In the genomic region with DNA sequence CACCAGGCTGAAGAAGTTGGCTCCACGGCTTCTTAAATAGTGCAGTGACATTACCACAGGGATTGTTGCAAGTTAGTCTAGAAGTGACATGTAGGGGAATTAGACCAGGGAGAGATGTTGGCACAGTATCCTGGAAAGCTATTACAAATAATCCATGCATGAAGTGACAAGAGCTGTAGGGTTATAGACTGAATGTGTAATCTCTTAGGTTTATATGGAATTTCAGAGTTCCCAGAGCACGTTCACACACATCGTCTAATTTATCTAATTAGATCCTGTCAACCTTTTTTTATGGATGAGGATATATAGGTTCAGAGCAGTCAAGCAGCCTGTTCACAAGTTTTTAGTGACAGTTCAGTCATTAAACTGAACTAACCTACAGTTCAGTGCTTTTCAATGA, we compare ENCODE assay signal across 1 cellular context.
TF ChIP-seq lines count a peak whose summit lies in the region.

No MANE protein-coding gene starts in this region.

TF ChIP-seq in IMR-90, 13 proteins besides CTCF, POLR2A, EP300 and RAD21:
- TF ChIP-seq MAFK (IDR thresholded peaks at IDR 0.05; ENCODE audit: low read depth, low read length) (no peak), RFX5 (IDR thresholded peaks at IDR 0.05; ENCODE audit: low read depth, low read length) (no peak), NFE2L2 (IDR thresholded peaks at IDR 0.05; ENCODE audit: low read depth, low read length) (no peak), CHD1 (IDR thresholded peaks at IDR 0.05; ENCODE audit: low read depth, low read length) (no peak), CEBPB (IDR thresholded peaks at IDR 0.05; ENCODE audit: low read depth, low read length) (no peak), MAZ (IDR thresholded peaks at IDR 0.05; ENCODE audit: borderline replicate concordance, low read depth, low read length) (no peak), ELK1 (IDR thresholded peaks at IDR 0.05; ENCODE audit: borderline replicate concordance, low read depth, low read length) (no peak), FOS (IDR thresholded peaks at IDR 0.05; ENCODE audit: low read depth, low read length) (no peak), BHLHE40 (IDR thresholded peaks at IDR 0.05; ENCODE audit: low read depth, low read length) (no peak), SMC3 (IDR thresholded peaks at IDR 0.05; ENCODE audit: low read depth, low read length) (no peak), MXI1 (IDR thresholded peaks at IDR 0.05; ENCODE audit: borderline replicate concordance, low read depth, low read length) (no peak), RCOR1 (IDR thresholded peaks at IDR 0.05; ENCODE audit: insufficient replicate concordance, low read length) (no peak)
- TF ChIP-seq, protein P1, sequence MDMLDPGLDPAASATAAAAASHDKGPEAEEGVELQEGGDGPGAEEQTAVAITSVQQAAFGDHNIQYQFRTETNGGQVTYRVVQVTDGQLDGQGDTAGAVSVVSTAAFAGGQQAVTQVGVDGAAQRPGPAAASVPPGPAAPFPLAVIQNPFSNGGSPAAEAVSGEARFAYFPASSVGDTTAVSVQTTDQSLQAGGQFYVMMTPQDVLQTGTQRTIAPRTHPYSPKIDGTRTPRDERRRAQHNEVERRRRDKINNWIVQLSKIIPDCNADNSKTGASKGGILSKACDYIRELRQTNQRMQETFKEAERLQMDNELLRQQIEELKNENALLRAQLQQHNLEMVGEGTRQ (IDR thresholded peaks at IDR 0.05; ENCODE audit: low read depth, low read length): no peak
